ENCODE assay signal across 8 cellular contexts in the genomic region with DNA sequence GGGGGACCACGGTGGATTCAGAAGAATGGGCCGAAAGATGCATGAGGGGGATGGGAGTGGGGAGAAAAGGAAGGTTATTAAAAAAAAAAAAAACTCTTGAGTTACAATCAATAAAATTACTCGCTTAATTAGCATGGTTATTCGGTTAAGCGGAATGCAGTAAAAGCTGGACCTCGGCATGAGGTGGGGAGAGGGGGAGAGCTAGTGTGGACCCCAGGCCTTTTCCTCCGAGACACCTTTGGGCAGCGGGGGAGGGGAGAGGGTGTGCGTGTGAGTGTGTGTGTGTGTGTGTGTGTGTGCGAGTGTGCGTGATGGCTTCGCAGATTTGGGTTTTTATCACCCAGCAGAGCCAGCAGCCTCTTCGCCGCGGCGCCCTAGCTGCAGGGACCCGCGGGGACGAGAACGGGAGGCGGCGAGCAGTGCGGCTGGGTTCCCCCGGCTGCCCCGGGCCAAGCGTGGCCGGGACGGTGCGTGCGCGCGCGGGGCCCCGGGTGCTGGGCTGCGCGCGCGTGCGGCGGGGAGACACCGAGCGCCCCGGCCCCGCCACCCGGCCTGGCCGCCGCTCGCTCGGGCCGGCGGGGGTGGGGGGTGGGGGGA. TPM values are rescaled to one million over a fixed set of nuclear protein-coding genes. Genes with fewer than 3 reads are reported as not detected.
DNase-seq lines count a peak whose midpoint lies in the region; ATAC-seq, FAIRE-seq and TF ChIP-seq lines count a peak whose summit lies in the region.

No MANE protein-coding gene starts in this region.

- TF ChIP-seq POLR2A in K562 (conservative IDR thresholded peaks at IDR 0.05) (peak; percentile 57; the same call in 1 of the 2 replicates), uterus (IDR thresholded peaks at IDR 0.05) (no peak)

- no peaks in the 10 kb centered on the region for H4K20me1 ChIP-seq in K562 (replicated peaks; ENCODE audit: control insufficient read depth, insufficient read depth, low read length)
- no peaks in the 10 kb centered on the region for H4K20me1 ChIP-seq in Karpas-422 (ENCODE audit: insufficient read depth, low read depth, low read length)

- CTCF ChIA-PET in K562 (lab: Yijun Ruan, JAX; ENCODE audit: low intra/inter-chr PET ratio): no interaction called here

- no peak for DNase-seq in heart right ventricle
- DNase-seq in left cardiac atrium: no peak
- peak in 2 of 4 experiments; percentile 58 to 65 for DNase-seq in K562 (ENCODE audit: extremely low read depth in 1 of 4, low spot score in 3 of 4)
- peak; percentile 30 for DNase-seq in medulla oblongata (ENCODE audit: extremely low spot score)
- DNase-seq in uterus: no peak
- no peak for DNase-seq in Karpas-422
- no peak for DNase-seq in NCI-H345 (lab: John Stamatoyannopoulos, UW)
- DNase-seq in NOMO-1 treated with DMSO at 0.1 percent for 48 hours (lab: John Stamatoyannopoulos, UW; ENCODE audit: unreplicated experiment): no peak

- peak overlapping the region; percentile 14 to 94 (median 78) for H3K4me3 ChIP-seq in heart right ventricle
- H3K4me3 ChIP-seq in K562: peak overlapping the region; percentile 84
- H3K4me3 ChIP-seq in uterus: peak overlapping the region; percentile 52 to 63
- H3K4me3 ChIP-seq in Karpas-422 (ENCODE audit: low read length): no peak overlapping the region

- no peaks in the 10 kb centered on the region for H3K9me1 ChIP-seq in K562 (ENCODE audit: control insufficient read depth, insufficient read depth, low read length)

- no peak for TF ChIP-seq CTCF in heart right ventricle (IDR thresholded peaks at IDR 0.05)
- TF ChIP-seq CTCF in K562 (IDR thresholded peaks at IDR 0.05 in 2 of 3, conservative IDR thresholded peaks at IDR 0.05 in 1 of 3; ENCODE audit: insufficient read depth in 2 of 3, low read depth in 1 of 3, low read length in 3 of 3): no peak
- TF ChIP-seq CTCF in uterus (IDR thresholded peaks at IDR 0.05): no peak

- in situ Hi-C loops in K562 (cut with MboI): no loop called here

- no TSS peak for BruUV-seq in K562 (replicated peaks; lab: Mats Ljungman, UMichigan)

- H2AFZ ChIP-seq in K562 (ENCODE audit: low read depth, low read length) (peak overlapping the region; percentile 85), Karpas-422 (ENCODE audit: low read length) (no peak overlapping the region)

- H3K36me3 ChIP-seq in heart right ventricle (no peaks in the 10 kb centered on the region), K562 (ENCODE audit: control insufficient read depth, insufficient read depth, low read length) (peaks cover 28% of the 10 kb centered on the region; the same call in 2 of the 3 replicates), uterus (no peaks in the 10 kb centered on the region), Karpas-422 (ENCODE audit: insufficient read depth, low read length) (no peaks in the 10 kb centered on the region)

- intact Hi-C loops in heart right ventricle (cut with DNase I) (loop anchor here in 3 of 10 donors (1.0 to 10.0 kb wide), 3 partner anchors 86 to 144 kb away; no protein-coding TSS in a partner anchor), left cardiac atrium (cut with DNase I) (loop anchor here (5.0 to 10.0 kb wide), 2 partner anchors 107 to 144 kb away; no protein-coding TSS in a partner anchor), K562 (cut with micrococcal nuclease) (no loop called here), uterus (cut with DNase I; ENCODE audit: low total_unique reads) (loop anchor here (5.0 kb wide), 2 partner anchors 88 to 113 kb away; partner anchors contain the start of gene ACTG1)

- H3K4me2 ChIP-seq in K562 (ENCODE audit: insufficient read depth, low read length) (peak overlapping the region; percentile 78), Karpas-422 (ENCODE audit: low read depth, low read length, poor library complexity, severe bottlenecking) (no peak overlapping the region)

- TF ChIP-seq EP300 in K562 (IDR thresholded peaks at IDR 0.05; ENCODE audit: low read length): no peak

- H3K79me2 ChIP-seq in K562 (ENCODE audit: control insufficient read depth, insufficient read depth, low read length) (peaks cover 49% of the 10 kb centered on the region), Karpas-422 (ENCODE audit: low read length) (no peaks in the 10 kb centered on the region)

- H3K27ac ChIP-seq in heart right ventricle: peak overlapping the region; percentile 92 to 99 (median 96)
- H3K27ac ChIP-seq in K562 (ENCODE audit: extremely low read depth, low read depth, low read length): peak overlapping the region; percentile 80
- H3K27ac ChIP-seq in uterus: peak overlapping the region; percentile 97
- H3K27ac ChIP-seq in Karpas-422 (ENCODE audit: low read length): no peak overlapping the region

- H3K4me1 ChIP-seq in heart right ventricle: peaks cover 32 to 90% (median 46%) of the 10 kb centered on the region in 9 donors
- H3K4me1 ChIP-seq in K562 (replicated peaks in 1 of 2; ENCODE audit: control insufficient read depth in 2 of 2, insufficient read depth in 2 of 2, low read length in 2 of 2): peaks cover 26 to 83% of the 10 kb centered on the region in 2 experiments
- H3K4me1 ChIP-seq in uterus: peaks cover 0 to 23% of the 10 kb centered on the region in 2 donors
- H3K4me1 ChIP-seq in Karpas-422 (ENCODE audit: low read length): peaks cover 7% of the 10 kb centered on the region

- H3K9ac ChIP-seq in K562 (ENCODE audit: insufficient read depth in 1 of 2, low read depth in 2 of 2, low read length in 2 of 2) (peak overlapping the region; percentile 75 to 96), Karpas-422 (ENCODE audit: low read length) (no peak overlapping the region)

- no peak for TF ChIP-seq RAD21 in K562 (CRISPR knock-in tag; conservative IDR thresholded peaks at IDR 0.05 in 1 of 2, IDR thresholded peaks at IDR 0.05 in 1 of 2)

- POLR2A ChIA-PET in K562 (lab: Yijun Ruan, JAX): interaction anchor here (0.6 kb wide), 3 partner anchors 31 to 68 kb away, joined by 3 to 4 read pairs (median 3); no protein-coding TSS in a partner anchor

- 1 to 2% methylated on average over 34 to 51 of the region's 51 CpGs for WGBS in heart right ventricle, 2 donors
- WGBS in K562 (ENCODE audit: insufficient coverage, low coverage, missing lambda C conversion rate): 16% methylated on average over 18 of the region's 51 CpGs

- FAIRE-seq in K562 (lab: Jason Lieb, UNC): peak; percentile 65

- H3K9me3 ChIP-seq in heart right ventricle (no peaks in the 10 kb centered on the region), K562 (replicated peaks; ENCODE audit: control insufficient read depth, insufficient read depth, low read depth, low read length) (no peaks in the 10 kb centered on the region), uterus (no peaks in the 10 kb centered on the region), Karpas-422 (ENCODE audit: low read length) (no peaks in the 10 kb centered on the region)

- no peaks in the 10 kb centered on the region for H3K9me2 ChIP-seq in Karpas-422 (replicated peaks; ENCODE audit: insufficient read depth, low read length)

- ATAC-seq in heart right ventricle (no peak), left cardiac atrium (no peak), K562 (peak; percentile 15; the same call in 2 of the 3 replicates)

- peaks cover 0 to 57% (median 0%) of the 10 kb centered on the region in 7 donors for H3K27me3 ChIP-seq in heart right ventricle
- H3K27me3 ChIP-seq in K562 (ENCODE audit: control insufficient read depth in 2 of 2, insufficient read depth in 2 of 2, low read length in 2 of 2): no peaks in the 10 kb centered on the region
- H3K27me3 ChIP-seq in uterus: no peaks in the 10 kb centered on the region
- no peaks in the 10 kb centered on the region for H3K27me3 ChIP-seq in Karpas-422 (ENCODE audit: low read length)

TF ChIP-seq in K562, 482 proteins besides CTCF, POLR2A, EP300 and RAD21 (continues in another document):
- TF ChIP-seq ZNF3 (CRISPR knock-in tag; IDR thresholded peaks at IDR 0.05) (no peak), ZKSCAN1 (IDR thresholded peaks at IDR 0.05; ENCODE audit: low read depth, low read length) (no peak)
- TF ChIP-seq, protein P1, sequence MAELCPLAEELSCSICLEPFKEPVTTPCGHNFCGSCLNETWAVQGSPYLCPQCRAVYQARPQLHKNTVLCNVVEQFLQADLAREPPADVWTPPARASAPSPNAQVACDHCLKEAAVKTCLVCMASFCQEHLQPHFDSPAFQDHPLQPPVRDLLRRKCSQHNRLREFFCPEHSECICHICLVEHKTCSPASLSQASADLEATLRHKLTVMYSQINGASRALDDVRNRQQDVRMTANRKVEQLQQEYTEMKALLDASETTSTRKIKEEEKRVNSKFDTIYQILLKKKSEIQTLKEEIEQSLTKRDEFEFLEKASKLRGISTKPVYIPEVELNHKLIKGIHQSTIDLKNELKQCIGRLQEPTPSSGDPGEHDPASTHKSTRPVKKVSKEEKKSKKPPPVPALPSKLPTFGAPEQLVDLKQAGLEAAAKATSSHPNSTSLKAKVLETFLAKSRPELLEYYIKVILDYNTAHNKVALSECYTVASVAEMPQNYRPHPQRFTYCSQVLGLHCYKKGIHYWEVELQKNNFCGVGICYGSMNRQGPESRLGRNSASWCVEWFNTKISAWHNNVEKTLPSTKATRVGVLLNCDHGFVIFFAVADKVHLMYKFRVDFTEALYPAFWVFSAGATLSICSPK (IDR thresholded peaks at IDR 0.05; ENCODE audit: borderline replicate concordance): 0 out of 2 replicates have a peak, but pooled peaks have one; percentile 64

RNA-seq across cellular contexts. Expression of gene BAHCC1, which starts 3.7 kb away (rescaled TPM):
- 10 to 100 TPM in 2 of 10 donors, 1 to 10 TPM in 8; 6.3 to 11.1 (median 9.2) TPM for total RNA-seq in heart right ventricle
- 10 to 100 TPM in 1 of 2 donors, 1 to 10 TPM in 1; 4.8 to 13.1 TPM for polyA plus RNA-seq in heart right ventricle
- 1 to 10 TPM; 8.3 to 9.9 TPM for total RNA-seq in left cardiac atrium
- 32.5 and 87.9 TPM in 2 replicates for total RNA-seq in K562 (2011; cell fraction: chromatin; rRNA removed; ENCODE audit: low replicate concordance)
- total RNA-seq in K562 (2011; cell fraction: nucleolus; rRNA removed): 48.6 and 57.5 TPM in 2 replicates
- 39.0 and 40.6 TPM in 2 replicates for total RNA-seq in K562 (2011; cell fraction: nucleoplasm; rRNA removed)
- 11.1 and 13.9 TPM in 2 replicates for total RNA-seq in K562 (2014; rRNA removed)
- 2.1 and 2.6 TPM in 2 replicates for total RNA-seq in K562 (2014; rRNA removed; fragmentation: Illumina TruSeq; extraction: Trizol)
- total RNA-seq in K562 (2015; rRNA removed; fragmentation: Illumina TruSeq; extraction: Trizol): 5.0 and 6.5 TPM in 2 replicates
- 20.8 and 26.9 TPM in 2 replicates for total RNA-seq in K562 (2021)
- polyA plus RNA-seq in K562 (2011; rRNA removed): 4.4 and 11.8 TPM in 2 replicates
- polyA plus RNA-seq in K562 (2011; cell fraction: cytosol; rRNA removed): 8.6 and 8.8 TPM in 2 replicates
- polyA plus RNA-seq in K562 (2011; cell fraction: nucleus; rRNA removed): 112 and 139 TPM in 2 replicates
- 14.4 and 22.5 TPM in 2 replicates for polyA plus RNA-seq in K562 (2012)
- polyA plus RNA-seq in K562 (2014; fragmentation: Illumina TruSeq; extraction: Trizol): 5.5 and 6.8 TPM in 2 replicates
- under 1 TPM; 0.14 to 0.24 TPM for polyA plus RNA-seq in K562 (2014; fragmentation: Nextera tagmentation; extraction: Ambion mirVana)
- 17.2 and 23.3 TPM in 2 replicates for polyA plus RNA-seq in K562 (2014; rRNA removed)
- 0.72 and 2.7 TPM in 2 replicates for polyA minus RNA-seq in K562 (2011; rRNA and poly(A)+ RNA removed)
- 6.8 and 8.7 TPM in 2 replicates for polyA minus RNA-seq in K562 (2011; cell fraction: cytosol; rRNA and poly(A)+ RNA removed)
- polyA minus RNA-seq in K562 (2011; cell fraction: nucleus; rRNA and poly(A)+ RNA removed): 12.7 and 15.3 TPM in 2 replicates
- 10 to 100 TPM in 2 of 4 donors, 1 to 10 TPM in 2; 1.5 to 34.1 (median 8.5) TPM for total RNA-seq in uterus
- total RNA-seq in Karpas-422 (2014; rRNA removed; shearing (Covaris generic); ENCODE audit: low replicate concordance): not detected in 2 replicates
